8 cellular contexts compared by ENCODE assay signal in genomic region chr2:61536723-61537581, GRCh38. TPM values are rescaled to one million over a fixed set of nuclear protein-coding genes. Genes with fewer than 3 reads are reported as not detected.
DNase-seq lines count a peak whose midpoint lies in the region; ATAC-seq lines count a peak whose summit lies in the region.

No MANE protein-coding gene starts in this region.

- H3K9me3 ChIP-seq in Karpas-422 (ENCODE audit: low read length): no peaks in the 10 kb centered on the region
- no peaks in the 10 kb centered on the region for H3K9me3 ChIP-seq in neuron (ENCODE audit: low read length)

- peaks cover 61% of the 10 kb centered on the region for H3K79me2 ChIP-seq in Karpas-422 (ENCODE audit: low read length)

- peak overlapping the region; percentile 94 for H3K9ac ChIP-seq in Karpas-422 (ENCODE audit: low read length)

- no peaks in the 10 kb centered on the region for H3K9me2 ChIP-seq in Karpas-422 (replicated peaks; ENCODE audit: insufficient read depth, low read length)

- H3K4me3 ChIP-seq in Karpas-422 (ENCODE audit: low read length): peak overlapping the region; percentile 79
- peak overlapping the region; percentile 75 for H3K4me3 ChIP-seq in neuron (ENCODE audit: low read length)

- no peaks in the 10 kb centered on the region for H3K27me3 ChIP-seq in Karpas-422 (ENCODE audit: low read length)
- no peaks in the 10 kb centered on the region for H3K27me3 ChIP-seq in neuron (ENCODE audit: insufficient read depth, low read length)

- peak; percentile 51 for ATAC-seq in GM21825 (IDR thresholded peaks at IDR 0.05; ENCODE audit: unreplicated experiment)

- H3K4me1 ChIP-seq in Karpas-422 (ENCODE audit: low read length): peaks cover 45% of the 10 kb centered on the region
- peaks cover 24% of the 10 kb centered on the region for H3K4me1 ChIP-seq in neuron (ENCODE audit: insufficient read depth, low read length)

- peaks cover 24% of the 10 kb centered on the region; the same call in 1 of the 2 replicates for H3K36me3 ChIP-seq in Karpas-422 (ENCODE audit: insufficient read depth, low read length)
- peaks cover 11% of the 10 kb centered on the region for H3K36me3 ChIP-seq in neuron (ENCODE audit: insufficient read depth, low read length)

- H3K4me2 ChIP-seq in Karpas-422 (ENCODE audit: low read depth, low read length, poor library complexity, severe bottlenecking): peak overlapping the region; percentile 77

- DNase-seq in EH (ENCODE audit: low read depth) (peak; percentile 93), Karpas-422 (peak; percentile 98), SIG-M5 (lab: John Stamatoyannopoulos, UW) (peak; percentile 97), foreskin melanocyte (peak; percentile 92), stromal cell of bone marrow (ENCODE audit: low read depth) (peak; percentile 74)
- peak; percentile 48 to 69 (median 60) for DNase-seq in activated naive CD4-positive, alpha-beta T cell (lab: John Stamatoyannopoulos, UW)

- H2AFZ ChIP-seq in Karpas-422 (ENCODE audit: low read length) (no peak overlapping the region), neuron (ENCODE audit: low read depth, low read length) (no peak overlapping the region)

- H3K27ac ChIP-seq in Karpas-422 (ENCODE audit: low read length): peak overlapping the region; percentile 88

- peaks cover 42% of the 10 kb centered on the region for H4K20me1 ChIP-seq in Karpas-422 (ENCODE audit: insufficient read depth, low read depth, low read length)

RNA-seq across cellular contexts. Expression of gene XPO1, which starts 1.2 kb away (rescaled TPM):
- 181 and 251 TPM in 2 replicates for total RNA-seq in Karpas-422 (2014; rRNA removed; shearing (Covaris generic); ENCODE audit: low replicate concordance)

Comparison
In these comparisons a context has a peak if more than half of its experiments do, and no peak if none do; other contexts are left out.
1. Peak in every context shown above with its lines: DNase-seq, ATAC-seq, H3K4me3 ChIP-seq and H3K27ac ChIP-seq.